In genomic region chr2:446963-447540, GRCh38 we compare ENCODE assay signal across 23 cellular contexts.
A peak's percentile ranks its signal among the peaks of the same experiment; 100 is the strongest.
DNase-seq lines count a peak whose midpoint lies in the region; ATAC-seq and TF ChIP-seq lines count a peak whose summit lies in the region.
"Had no signal": no experiment of that assay in that cellular context is flagged by ENCODE, and none has a peak within 500 bp of the region (broad histone marks: within the 10 kb centered on the region; RNA-seq: fewer than 3 reads in every experiment).

No MANE protein-coding gene starts in this region.

- H3K4me3 ChIP-seq in BLaER1 treated with 17β-estradiol and CSF1 and Interleukin-3, amounts not matched to agents 10 nM and 100 nM, result peak overlapping the region in 1 of 10 experiments; percentile 33; a peak in 1 of 20 replicates
- no peak overlapping the region for H3K4me3 ChIP-seq in OCI-LY7 (ENCODE audit: low read depth, low read length, poor library complexity, severe bottlenecking)
- no peak overlapping the region for H3K4me3 ChIP-seq in coronary artery
- H3K4me3 ChIP-seq: A549, MG63 had no signal

- no peaks in the 10 kb centered on the region for H3K9me3 ChIP-seq in BLaER1 treated with 17β-estradiol and CSF1 and Interleukin-3, amounts not matched to agents 10 nM and 100 nM (replicated peaks in 1 of 11)
- H3K9me3 ChIP-seq in OCI-LY7 (ENCODE audit: low read length), result no peaks in the 10 kb centered on the region
- H3K9me3 ChIP-seq: A549, MG63 had no signal

- peak overlapping the region; percentile 80 for H3K27ac Mint-ChIP-seq in stimulated activated memory B cell treated with anti-CD40 and anti-IgM and Interleukin-4, amounts not matched to agents 10 μg/mL and 1 μg/mL and 100 μg/mL, for 72 hours
- H3K27ac Mint-ChIP-seq in chondrocyte (ENCODE audit: unreplicated experiment), result no peak overlapping the region
- H3K27ac Mint-ChIP-seq: HFFc6 had no signal

- H3K9me3 Mint-ChIP-seq in stimulated activated memory B cell treated with anti-CD40 and anti-IgM and Interleukin-4, amounts not matched to agents 10 μg/mL and 1 μg/mL and 100 μg/mL, for 72 hours, result no peaks in the 10 kb centered on the region
- H3K9me3 Mint-ChIP-seq in chondrocyte (ENCODE audit: low read depth), result no peaks in the 10 kb centered on the region

- H4K20me1 ChIP-seq in BLaER1 treated with 17β-estradiol and CSF1 and Interleukin-3, amounts not matched to agents 10 nM and 100 nM, result no peaks in the 10 kb centered on the region
- H4K20me1 ChIP-seq in OCI-LY7 (ENCODE audit: insufficient read depth, low read length), result no peaks in the 10 kb centered on the region

- CTCF ChIA-PET in OCI-LY7 (lab: Charles Lee; ENCODE audit: unreplicated experiment), result no interaction called here

- H3K27me3 Mint-ChIP-seq in stimulated activated memory B cell treated with anti-CD40 and anti-IgM and Interleukin-4, amounts not matched to agents 10 μg/mL and 1 μg/mL and 100 μg/mL, for 72 hours, result no peaks in the 10 kb centered on the region
- peaks cover 2% of the 10 kb centered on the region for H3K27me3 Mint-ChIP-seq in chondrocyte (ENCODE audit: low read depth)

- POLR2A ChIA-PET in OCI-LY7 (lab: Charles Lee), result no interaction called here

- H3K4me1 ChIP-seq in BLaER1 treated with 17β-estradiol and CSF1 and Interleukin-3, amounts not matched to agents 10 nM and 100 nM, result peaks cover 28 to 73% (median 59%) of the 10 kb centered on the region in 10 experiments
- H3K4me1 ChIP-seq in OCI-LY7 (ENCODE audit: insufficient read depth, low read length, poor library complexity, severe bottlenecking), result no peaks in the 10 kb centered on the region
- H3K4me1 ChIP-seq: A549 had no signal

- H3K9me2 ChIP-seq in OCI-LY7 (ENCODE audit: insufficient read depth, low read length), result no peaks in the 10 kb centered on the region

- BruUV-seq in OCI-LY7 (replicated peaks; lab: Mats Ljungman, UMichigan), result no TSS peak

- peaks cover 43% of the 10 kb centered on the region for H3K4me1 Mint-ChIP-seq in stimulated activated memory B cell treated with anti-CD40 and anti-IgM and Interleukin-4, amounts not matched to agents 10 μg/mL and 1 μg/mL and 100 μg/mL, for 72 hours
- peaks cover 6% of the 10 kb centered on the region for H3K4me1 Mint-ChIP-seq in chondrocyte (ENCODE audit: low read depth)

- H3K36me3 Mint-ChIP-seq in stimulated activated memory B cell treated with anti-CD40 and anti-IgM and Interleukin-4, amounts not matched to agents 10 μg/mL and 1 μg/mL and 100 μg/mL, for 72 hours, result no peaks in the 10 kb centered on the region
- H3K36me3 Mint-ChIP-seq in chondrocyte (ENCODE audit: low read depth), result no peaks in the 10 kb centered on the region

- H3K79me2 ChIP-seq in OCI-LY7 (ENCODE audit: insufficient read depth, low read depth, low read length), result no peaks in the 10 kb centered on the region

- H3K27me3 ChIP-seq in BLaER1 treated with 17β-estradiol and CSF1 and Interleukin-3, amounts not matched to agents 10 nM and 100 nM, result peaks cover 0 to 41% (median 0%) of the 10 kb centered on the region in 11 experiments; a peak in 5 of 22 replicates
- H3K27me3 ChIP-seq: MG63 had no signal

- peak overlapping the region in 4 of 11 experiments; percentile 1 to 74 (median 66); a peak in 7 of 22 replicates for H3K27ac ChIP-seq in BLaER1 treated with 17β-estradiol and CSF1 and Interleukin-3, amounts not matched to agents 10 nM and 100 nM
- no peak overlapping the region for H3K27ac ChIP-seq in OCI-LY7 (ENCODE audit: low read depth, low read length, poor library complexity, severe bottlenecking)
- H3K27ac ChIP-seq in coronary artery, result no peak overlapping the region
- H3K27ac ChIP-seq: A549, HL-60 had no signal

- TF ChIP-seq CTCF in OCI-LY7 (conservative IDR thresholded peaks at IDR 0.05; ENCODE audit: low read length) (no peak), chondrocyte (IDR thresholded peaks at IDR 0.05) (no peak), coronary artery (IDR thresholded peaks at IDR 0.05) (no peak)

- H3K4me2 ChIP-seq in BLaER1 treated with 17β-estradiol and CSF1 and Interleukin-3, amounts not matched to agents 10 nM and 100 nM, result peak overlapping the region; percentile 36 to 90 (median 79); a peak in 21 of 22 replicates
- peak overlapping the region; percentile 21; the same call in 1 of the 2 replicates for H3K4me2 ChIP-seq in OCI-LY7 (ENCODE audit: low read length)
- H3K4me2 ChIP-seq: A549 had no signal

- peak; percentile 5 for DNase-seq in OCI-LY7 (ENCODE audit: low spot score)
- peak; percentile 24 for DNase-seq in left kidney (ENCODE audit: low read depth, low spot score)
- no peak for DNase-seq in posterior vena cava (ENCODE audit: low spot score)
- DNase-seq in chondrocyte (ENCODE audit: low spot score), result no peak
- no peak for DNase-seq in coronary artery (ENCODE audit: low spot score)
- DNase-seq: C1 segment of cervical spinal cord, DMS79 treated with DMSO at 0.1 percent for 48 hours, H7, HFFc6, IMR-90, Kasumi-1, MG63, NCI-H1092, NCI-H1694 treated with DMSO at 0.1 percent for 48 hours, NCI-H510A treated with DMSO at 0.1 percent for 48 hours, NCI-H774, RPMI8226, SIG-M5 had no signal

- H2AFZ ChIP-seq in OCI-LY7 (ENCODE audit: low read length), result no peak overlapping the region

- H3K36me3 ChIP-seq in BLaER1 treated with 17β-estradiol and CSF1 and Interleukin-3, amounts not matched to agents 10 nM and 100 nM, result no peaks in the 10 kb centered on the region
- no peaks in the 10 kb centered on the region for H3K36me3 ChIP-seq in OCI-LY7 (ENCODE audit: insufficient read depth, low read length)
- H3K36me3 ChIP-seq: MG63 had no signal

- intact Hi-C loops in OCI-LY7 (cut with micrococcal nuclease; ENCODE audit: unreplicated experiment) (no loop called here), posterior vena cava (cut with DNase I) (no loop called here)

- peak; percentile 52 for ATAC-seq in stimulated activated memory B cell treated with anti-CD40 and anti-IgM and Interleukin-4, amounts not matched to agents 10 μg/mL and 1 μg/mL and 100 μg/mL, for 72 hours
- ATAC-seq: A549, SK-N-SH treated with all-trans-retinoic acid at 6 μM for 48 hours had no signal

- H3K9ac ChIP-seq in BLaER1 treated with 17β-estradiol and CSF1 and Interleukin-3, amounts not matched to agents 10 nM and 100 nM, result peak overlapping the region in 3 of 11 experiments; percentile 35 to 68 (median 54); a peak in 5 of 22 replicates

- H3K4me3 Mint-ChIP-seq in stimulated activated memory B cell treated with anti-CD40 and anti-IgM and Interleukin-4, amounts not matched to agents 10 μg/mL and 1 μg/mL and 100 μg/mL, for 72 hours, result no peak overlapping the region
- no peak overlapping the region for H3K4me3 Mint-ChIP-seq in chondrocyte (ENCODE audit: unreplicated experiment)
- H3K4me3 Mint-ChIP-seq: HFFc6 had no signal

Comparison
In these comparisons a context has a peak if more than half of its experiments do, and no peak if none do; other contexts are left out.
1. DNase-seq: peak in OCI-LY7 (single experiment) and left kidney (single experiment); none in posterior vena cava (single experiment), chondrocyte (single experiment) and coronary artery (single experiment).